ENCODE assay signal across 33 cellular contexts in genomic region chr1:165787741-165788140, GRCh38.
"Had no signal": no experiment of that assay in that cellular context is flagged by ENCODE, and none has a peak within 500 bp of the region (broad histone marks: within the 10 kb centered on the region; RNA-seq: fewer than 3 reads in every experiment).

No MANE protein-coding gene starts in this region.

- H3K27ac Mint-ChIP-seq: activated CD4-positive, alpha-beta memory T cell treated with anti-CD3 and anti-CD28 coated beads, Interleukin-2, amount 10 ng/mL, durations not matched to agents 7 days and 5 days; activated CD8-positive, alpha-beta memory T cell treated with anti-CD3 and anti-CD28 coated beads, Interleukin-2, amount 10 ng/mL, durations not matched to agents 7 days and 5 days; activated naive CD4-positive, alpha-beta T cell treated with anti-CD3 and anti-CD28 coated beads, Interleukin-2, amount 10 ng/mL, durations not matched to agents 7 days and 5 days; activated naive CD8-positive, alpha-beta T cell; activated naive CD8-positive, alpha-beta T cell treated with anti-CD3 and anti-CD28 coated beads, Interleukin-2, amount 50 U/mL, for 24 hours; T-cell had no signal

- H3K9me3 ChIP-seq: ascending aorta, body of pancreas, breast epithelium, Peyer's patch, SJSA1, SK-N-SH had no signal

- H3K4me1 ChIP-seq: ascending aorta, body of pancreas, breast epithelium, Peyer's patch, SJSA1 had no signal

- H3K4me1 Mint-ChIP-seq: activated CD4-positive, alpha-beta memory T cell treated with anti-CD3 and anti-CD28 coated beads, Interleukin-2, amount 10 ng/mL, durations not matched to agents 7 days and 5 days; activated naive CD4-positive, alpha-beta T cell treated with anti-CD3 and anti-CD28 coated beads, Interleukin-2, amount 10 ng/mL, durations not matched to agents 7 days and 5 days; activated naive CD8-positive, alpha-beta T cell treated with anti-CD3 and anti-CD28 coated beads, Interleukin-2, amount 50 U/mL, for 24 hours; T-cell had no signal

- H3K36me3 ChIP-seq: ascending aorta, breast epithelium, Peyer's patch, SJSA1, WERI-Rb-1 had no signal

- DNase-seq: activated CD4-positive, alpha-beta memory T cell treated with anti-CD3 and anti-CD28 coated beads, Interleukin-2, amount 10 ng/mL, durations not matched to agents 7 days and 5 days; activated CD4-positive, alpha-beta T cell treated with anti-CD3 and anti-CD28 coated beads for 1 hour; activated CD4-positive, alpha-beta T cell treated with anti-CD3 and anti-CD28 coated beads for 48 hours; activated CD4-positive, CD25-positive, alpha-beta regulatory T cell; activated CD8-positive, alpha-beta memory T cell treated with anti-CD3 and anti-CD28 coated beads for 24 hours; activated CD8-positive, alpha-beta memory T cell treated with anti-CD3 and anti-CD28 coated beads, Interleukin-2, amount 10 ng/mL, durations not matched to agents 7 days and 5 days; activated CD8-positive, alpha-beta memory T cell treated with anti-CD3 and anti-CD28 coated beads, Interleukin-2, amount 50 U/mL, for 48 hours; activated effector memory CD4-positive, alpha-beta T cell treated with Interleukin-2 at 50 U/mL for 16 hours; activated naive CD4-positive, alpha-beta T cell treated with anti-CD3 and anti-CD28 coated beads, Interleukin-2, amount 10 ng/mL, durations not matched to agents 7 days and 5 days; activated naive CD8-positive, alpha-beta T cell treated with anti-CD3 and anti-CD28 coated beads, Interleukin-2, amount 50 U/mL, for 24 hours; activated T-cell treated with anti-CD3 and anti-CD28 coated beads, Interleukin-2, amount 50 U/mL, for 48 hours; amygdala; body of pancreas; NCI-H1048; NCI-H1436 treated with DMSO at 0.1 percent for 48 hours; NCI-H1694 treated with DMSO at 0.1 percent for 48 hours; NCI-H2029; NCI-H345; NCI-H524 treated with DMSO at 0.1 percent for 48 hours; PC-3; Peyer's patch; RPMI8226; SHP77 treated with DMSO at 0.1 percent for 48 hours; SK-N-SH; T-cell; T-helper 2 cell; T-helper 9 cell; WERI-Rb-1 had no signal

- H3K27ac ChIP-seq: ascending aorta, body of pancreas, breast epithelium, Peyer's patch, SJSA1, WERI-Rb-1 had no signal

- H3K9me2 ChIP-seq: SK-N-SH had no signal

- ATAC-seq: activated CD8-positive, alpha-beta memory T cell treated with anti-CD3 and anti-CD28 coated beads, Interleukin-2, amount 10 ng/mL, durations not matched to agents 7 days and 5 days; activated naive CD8-positive, alpha-beta T cell treated with anti-CD3 and anti-CD28 coated beads, Interleukin-2, amount 50 U/mL, for 24 hours; body of pancreas; K562; PC-3; T-cell had no signal

- H3K4me3 ChIP-seq: ascending aorta, body of pancreas, breast epithelium, K562, Peyer's patch, SJSA1 had no signal

- H3K4me2 ChIP-seq: SK-N-SH had no signal

- H3K4me3 Mint-ChIP-seq: activated CD4-positive, alpha-beta memory T cell treated with anti-CD3 and anti-CD28 coated beads, Interleukin-2, amount 10 ng/mL, durations not matched to agents 7 days and 5 days; activated CD8-positive, alpha-beta memory T cell treated with anti-CD3 and anti-CD28 coated beads, Interleukin-2, amount 10 ng/mL, durations not matched to agents 7 days and 5 days; activated naive CD4-positive, alpha-beta T cell treated with anti-CD3 and anti-CD28 coated beads, Interleukin-2, amount 10 ng/mL, durations not matched to agents 7 days and 5 days; activated naive CD8-positive, alpha-beta T cell; activated naive CD8-positive, alpha-beta T cell treated with anti-CD3 and anti-CD28 coated beads, Interleukin-2, amount 50 U/mL, for 24 hours; T-cell had no signal

- H3K27me3 ChIP-seq: ascending aorta, body of pancreas, breast epithelium, Peyer's patch had no signal

- H3K9ac ChIP-seq: SK-N-SH had no signal

- H3K36me3 Mint-ChIP-seq: activated naive CD4-positive, alpha-beta T cell treated with anti-CD3 and anti-CD28 coated beads, Interleukin-2, amount 10 ng/mL, durations not matched to agents 7 days and 5 days; activated naive CD8-positive, alpha-beta T cell had no signal
